Comparison of ENCODE assay signal across 1 cellular context in the genomic region with DNA sequence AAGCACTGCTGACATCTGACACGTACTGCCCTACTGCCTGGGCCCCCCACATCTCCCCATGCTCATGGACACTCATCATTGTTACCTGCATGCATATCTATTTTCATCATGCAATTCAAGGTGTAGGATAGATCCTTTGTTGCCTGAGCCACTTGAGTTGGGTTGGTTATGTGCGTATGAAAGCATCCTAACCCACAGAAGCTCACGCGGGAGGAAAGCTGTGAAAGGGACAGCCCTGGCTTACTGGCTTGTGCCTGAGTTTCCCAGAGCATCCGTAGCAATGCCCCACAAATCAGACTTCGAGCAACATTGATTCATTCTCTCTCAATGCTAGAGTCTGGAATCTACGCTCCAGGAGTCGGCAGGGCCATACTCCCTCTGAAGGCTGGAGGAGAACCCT.
TF ChIP-seq lines count a peak whose summit lies in the region.

No MANE protein-coding gene starts in this region.

TF ChIP-seq in GM23338, 12 proteins besides CTCF, POLR2A, EP300 and RAD21 (continued from another document):
- TF ChIP-seq, protein P1, sequence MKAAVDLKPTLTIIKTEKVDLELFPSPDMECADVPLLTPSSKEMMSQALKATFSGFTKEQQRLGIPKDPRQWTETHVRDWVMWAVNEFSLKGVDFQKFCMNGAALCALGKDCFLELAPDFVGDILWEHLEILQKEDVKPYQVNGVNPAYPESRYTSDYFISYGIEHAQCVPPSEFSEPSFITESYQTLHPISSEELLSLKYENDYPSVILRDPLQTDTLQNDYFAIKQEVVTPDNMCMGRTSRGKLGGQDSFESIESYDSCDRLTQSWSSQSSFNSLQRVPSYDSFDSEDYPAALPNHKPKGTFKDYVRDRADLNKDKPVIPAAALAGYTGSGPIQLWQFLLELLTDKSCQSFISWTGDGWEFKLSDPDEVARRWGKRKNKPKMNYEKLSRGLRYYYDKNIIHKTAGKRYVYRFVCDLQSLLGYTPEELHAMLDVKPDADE (IDR thresholded peaks at IDR 0.05) = no peak
- no peak for TF ChIP-seq EZH2phosphoT487 (IDR thresholded peaks at IDR 0.05; ENCODE audit: unreplicated experiment)
- no peak for TF ChIP-seq EZH2 (IDR thresholded peaks at IDR 0.05; ENCODE audit: low read depth, unreplicated experiment)
- no peak for TF ChIP-seq NANOG (IDR thresholded peaks at IDR 0.05; ENCODE audit: borderline replicate concordance)
- TF ChIP-seq, protein P2, sequence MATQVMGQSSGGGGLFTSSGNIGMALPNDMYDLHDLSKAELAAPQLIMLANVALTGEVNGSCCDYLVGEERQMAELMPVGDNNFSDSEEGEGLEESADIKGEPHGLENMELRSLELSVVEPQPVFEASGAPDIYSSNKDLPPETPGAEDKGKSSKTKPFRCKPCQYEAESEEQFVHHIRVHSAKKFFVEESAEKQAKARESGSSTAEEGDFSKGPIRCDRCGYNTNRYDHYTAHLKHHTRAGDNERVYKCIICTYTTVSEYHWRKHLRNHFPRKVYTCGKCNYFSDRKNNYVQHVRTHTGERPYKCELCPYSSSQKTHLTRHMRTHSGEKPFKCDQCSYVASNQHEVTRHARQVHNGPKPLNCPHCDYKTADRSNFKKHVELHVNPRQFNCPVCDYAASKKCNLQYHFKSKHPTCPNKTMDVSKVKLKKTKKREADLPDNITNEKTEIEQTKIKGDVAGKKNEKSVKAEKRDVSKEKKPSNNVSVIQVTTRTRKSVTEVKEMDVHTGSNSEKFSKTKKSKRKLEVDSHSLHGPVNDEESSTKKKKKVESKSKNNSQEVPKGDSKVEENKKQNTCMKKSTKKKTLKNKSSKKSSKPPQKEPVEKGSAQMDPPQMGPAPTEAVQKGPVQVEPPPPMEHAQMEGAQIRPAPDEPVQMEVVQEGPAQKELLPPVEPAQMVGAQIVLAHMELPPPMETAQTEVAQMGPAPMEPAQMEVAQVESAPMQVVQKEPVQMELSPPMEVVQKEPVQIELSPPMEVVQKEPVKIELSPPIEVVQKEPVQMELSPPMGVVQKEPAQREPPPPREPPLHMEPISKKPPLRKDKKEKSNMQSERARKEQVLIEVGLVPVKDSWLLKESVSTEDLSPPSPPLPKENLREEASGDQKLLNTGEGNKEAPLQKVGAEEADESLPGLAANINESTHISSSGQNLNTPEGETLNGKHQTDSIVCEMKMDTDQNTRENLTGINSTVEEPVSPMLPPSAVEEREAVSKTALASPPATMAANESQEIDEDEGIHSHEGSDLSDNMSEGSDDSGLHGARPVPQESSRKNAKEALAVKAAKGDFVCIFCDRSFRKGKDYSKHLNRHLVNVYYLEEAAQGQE (IDR thresholded peaks at IDR 0.05; ENCODE audit: unreplicated experiment) = no peak
- no peak for TF ChIP-seq STAT1 (IDR thresholded peaks at IDR 0.05; ENCODE audit: unreplicated experiment)
- no peak for TF ChIP-seq JUNB (IDR thresholded peaks at IDR 0.05; ENCODE audit: unreplicated experiment)
- no peak for TF ChIP-seq ZNF114 (CRISPR knock-in tag; IDR thresholded peaks at IDR 0.05)
- TF ChIP-seq CREB1 (CRISPR knock-in tag; IDR thresholded peaks at IDR 0.05; ENCODE audit: low read depth) = no peak
- TF ChIP-seq POLR2AphosphoS5 (IDR thresholded peaks at IDR 0.05; ENCODE audit: low read depth) = no peak
